ENCODE assay signal across 23 cellular contexts in genomic region chr1:3965693-3966092, GRCh38.
"Had no signal": no experiment of that assay in that cellular context is flagged by ENCODE, and none has a peak within 500 bp of the region (broad histone marks: within the 10 kb centered on the region; RNA-seq: fewer than 3 reads in every experiment).

No MANE protein-coding gene starts in this region.

- H3K36me3 ChIP-seq: colonic mucosa, esophagus muscularis mucosa, esophagus squamous epithelium, gastrocnemius medialis, gastroesophageal sphincter, heart left ventricle, heart right ventricle had no signal

- H3K4me3 ChIP-seq: colonic mucosa, coronary artery, dorsolateral prefrontal cortex, esophagus muscularis mucosa, esophagus squamous epithelium, gastrocnemius medialis, gastroesophageal sphincter, heart left ventricle, heart right ventricle had no signal

- H3K27me3 ChIP-seq: colonic mucosa, foreskin keratinocyte had no signal

- DNase-seq: colonic mucosa; cortex of kidney; dermis blood vessel endothelial cell; dorsolateral prefrontal cortex; effector CD4-positive, alpha-beta T cell; effector CD8-positive, alpha-beta T cell; effector memory CD4-positive, alpha-beta T cell; effector memory CD8-positive, alpha-beta T cell; endodermal cell; erythroblast; esophagus squamous epithelium; foreskin fibroblast; foreskin keratinocyte; foreskin melanocyte; gastrocnemius medialis; glutamatergic neuron; head of caudate nucleus; heart left ventricle; heart right ventricle had no signal

- H3K27ac ChIP-seq: colonic mucosa, coronary artery, dorsolateral prefrontal cortex, epithelial cell of prostate, esophagus muscularis mucosa, esophagus squamous epithelium, foreskin keratinocyte, gastrocnemius medialis, gastroesophageal sphincter, heart left ventricle, heart right ventricle had no signal

- H3K4me1 ChIP-seq: colonic mucosa, esophagus muscularis mucosa, esophagus squamous epithelium, foreskin keratinocyte, gastrocnemius medialis, gastroesophageal sphincter, heart left ventricle, heart right ventricle had no signal

- H3K9me3 ChIP-seq: colonic mucosa, esophagus squamous epithelium, gastrocnemius medialis had no signal
